Comparison of ENCODE assay signal across 12 cellular contexts in genomic region chr2:60353863-60354262, GRCh38.
DNase-seq lines count a peak whose midpoint lies in the region; ATAC-seq lines count a peak whose summit lies in the region.
"Had no signal": no experiment of that assay in that cellular context is flagged by ENCODE, and none has a peak within 500 bp of the region (broad histone marks: within the 10 kb centered on the region; RNA-seq: fewer than 3 reads in every experiment).

No MANE protein-coding gene starts in this region.

- peaks cover 40% of the 10 kb centered on the region for H3K4me1 Mint-ChIP-seq in stimulated activated naive CD8-positive, alpha-beta T cell treated with anti-CD3 and anti-CD28 coated beads, Interleukin-15, Interleukin-2, amounts not matched to agents 100 ng/mL and 50 ng/mL, for 24 hours (ENCODE audit: low read depth)
- H3K4me1 Mint-ChIP-seq in activated CD8-positive, alpha-beta memory T cell treated with anti-CD3 and anti-CD28 coated beads, Interleukin-2, amount 10 ng/mL, durations not matched to agents 7 days and 5 days = peaks cover 13% of the 10 kb centered on the region

- no peak overlapping the region for H3K4me3 Mint-ChIP-seq in stimulated activated naive CD8-positive, alpha-beta T cell treated with anti-CD3 and anti-CD28 coated beads, Interleukin-15, Interleukin-2, amounts not matched to agents 100 ng/mL and 50 ng/mL, for 24 hours
- H3K4me3 Mint-ChIP-seq in activated CD8-positive, alpha-beta memory T cell treated with anti-CD3 and anti-CD28 coated beads, Interleukin-2, amount 10 ng/mL, durations not matched to agents 7 days and 5 days = no peak overlapping the region

- H3K9me3 Mint-ChIP-seq in stimulated activated naive CD8-positive, alpha-beta T cell treated with anti-CD3 and anti-CD28 coated beads, Interleukin-15, Interleukin-2, amounts not matched to agents 100 ng/mL and 50 ng/mL, for 24 hours = no peaks in the 10 kb centered on the region
- no peaks in the 10 kb centered on the region for H3K9me3 Mint-ChIP-seq in activated CD8-positive, alpha-beta memory T cell treated with anti-CD3 and anti-CD28 coated beads, Interleukin-2, amount 10 ng/mL, durations not matched to agents 7 days and 5 days (ENCODE audit: low read depth)

- H3K36me3 Mint-ChIP-seq in stimulated activated naive CD8-positive, alpha-beta T cell treated with anti-CD3 and anti-CD28 coated beads, Interleukin-15, Interleukin-2, amounts not matched to agents 100 ng/mL and 50 ng/mL, for 24 hours (ENCODE audit: low read depth) = no peaks in the 10 kb centered on the region
- H3K36me3 Mint-ChIP-seq in activated CD8-positive, alpha-beta memory T cell treated with anti-CD3 and anti-CD28 coated beads, Interleukin-2, amount 10 ng/mL, durations not matched to agents 7 days and 5 days = no peaks in the 10 kb centered on the region

- CTCF ChIA-PET in activated CD8-positive, alpha-beta memory T cell treated with anti-CD3 and anti-CD28 coated beads, Interleukin-2, amount 10 ng/mL, durations not matched to agents 7 days and 5 days (lab: Charles Lee) = no interaction called here

- peak overlapping the region; percentile 53 for H3K27ac Mint-ChIP-seq in stimulated activated naive CD8-positive, alpha-beta T cell treated with anti-CD3 and anti-CD28 coated beads, Interleukin-15, Interleukin-2, amounts not matched to agents 100 ng/mL and 50 ng/mL, for 24 hours
- no peak overlapping the region for H3K27ac Mint-ChIP-seq in activated CD8-positive, alpha-beta memory T cell treated with anti-CD3 and anti-CD28 coated beads, Interleukin-2, amount 10 ng/mL, durations not matched to agents 7 days and 5 days

- no peak for DNase-seq in stimulated activated naive CD8-positive, alpha-beta T cell treated with anti-CD3 and anti-CD28 coated beads, Interleukin-15, Interleukin-2, amounts not matched to agents 100 U/mL and 50 U/mL, for 24 hours
- DNase-seq in NAMALWA (ENCODE audit: low spot score) (peak; percentile 85), NCI-H2081 treated with DMSO at 0.1 percent for 48 hours (lab: John Stamatoyannopoulos, UW) (no peak), UCSD-AML1 (lab: John Stamatoyannopoulos, UW; ENCODE audit: unreplicated experiment) (no peak)
- no peak for DNase-seq in activated CD4-positive, alpha-beta T cell treated with anti-CD3 and anti-CD28 coated beads, Interleukin-2, amount 50 U/mL, for 48 hours
- no peak for DNase-seq in activated CD8-positive, alpha-beta memory T cell treated with anti-CD3 and anti-CD28 coated beads, Interleukin-2, amount 10 ng/mL, durations not matched to agents 7 days and 5 days
- DNase-seq: activated naive CD4-positive, alpha-beta T cell treated with anti-CD3 and anti-CD28 coated beads, Interleukin-2, amount 50 U/mL, for 16 hours; effector memory CD4-positive, alpha-beta T cell; GF-D8; NCI-H446 had no signal

- H3K27me3 Mint-ChIP-seq in stimulated activated naive CD8-positive, alpha-beta T cell treated with anti-CD3 and anti-CD28 coated beads, Interleukin-15, Interleukin-2, amounts not matched to agents 100 ng/mL and 50 ng/mL, for 24 hours = peaks cover 8% of the 10 kb centered on the region
- H3K27me3 Mint-ChIP-seq in activated CD8-positive, alpha-beta memory T cell treated with anti-CD3 and anti-CD28 coated beads, Interleukin-2, amount 10 ng/mL, durations not matched to agents 7 days and 5 days = peaks cover 11% of the 10 kb centered on the region

- ATAC-seq in stimulated activated naive CD8-positive, alpha-beta T cell treated with anti-CD3 and anti-CD28 coated beads, Interleukin-15, Interleukin-2, amounts not matched to agents 100 U/mL and 50 U/mL, for 24 hours = no peak
- ATAC-seq in HG02852 (IDR thresholded peaks at IDR 0.05; ENCODE audit: unreplicated experiment) = peak; percentile 51
- no peak for ATAC-seq in activated CD8-positive, alpha-beta memory T cell treated with anti-CD3 and anti-CD28 coated beads, Interleukin-2, amount 10 ng/mL, durations not matched to agents 7 days and 5 days
